Comparison of ENCODE assay signal across 8 cellular contexts in the genomic region with DNA sequence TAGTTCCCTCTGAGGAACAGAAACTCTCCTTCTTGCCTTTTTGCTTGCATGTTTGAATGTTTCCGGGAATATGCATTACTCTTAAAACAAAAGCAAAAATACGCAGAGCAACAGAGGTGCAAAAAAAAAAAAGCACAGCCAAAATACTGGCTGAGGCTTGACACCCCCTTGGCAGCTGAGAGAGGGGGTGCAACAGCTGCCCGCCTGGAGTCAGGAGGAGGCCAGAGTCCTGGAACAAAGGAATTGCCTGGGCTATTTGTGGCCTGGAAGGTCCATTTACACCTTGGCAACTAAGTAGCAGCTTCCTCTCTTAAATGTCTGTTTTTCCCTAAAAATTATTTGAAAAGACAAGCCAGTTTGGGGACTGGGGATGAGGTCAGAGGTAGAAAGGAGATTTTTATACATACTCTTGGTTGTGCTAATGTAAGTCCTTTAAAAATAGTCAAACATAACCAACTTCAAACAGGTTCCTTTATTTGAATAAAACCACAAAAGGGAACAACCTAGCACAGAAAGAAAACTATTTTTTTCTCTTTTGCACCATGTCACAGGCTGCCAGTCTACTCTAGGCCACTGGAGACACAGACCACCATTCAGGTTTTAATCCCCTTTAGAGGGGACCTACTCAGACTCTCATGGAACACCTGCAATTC. TPM values are rescaled to one million over a fixed set of nuclear protein-coding genes. Genes with fewer than 3 reads are reported as not detected.
DNase-seq lines count a peak whose midpoint lies in the region; ATAC-seq and TF ChIP-seq lines count a peak whose summit lies in the region.

No MANE protein-coding gene starts in this region.

- H3K27ac ChIP-seq in Karpas-422 (ENCODE audit: low read length) (peak overlapping the region; percentile 94), muscle layer of duodenum (ENCODE audit: low read length) (no peak overlapping the region)

- no peak overlapping the region for H3K27ac Mint-ChIP-seq in type B pancreatic cell

- peaks cover 98% of the 10 kb centered on the region for H3K4me1 ChIP-seq in Karpas-422 (ENCODE audit: low read length)
- peaks cover 0 to 62% of the 10 kb centered on the region in 2 donors for H3K4me1 ChIP-seq in muscle layer of duodenum (ENCODE audit: control insufficient read depth in 1 of 2, insufficient read depth in 2 of 2, low read length in 2 of 2)

- H3K9me3 ChIP-seq in Karpas-422 (ENCODE audit: low read length) (no peaks in the 10 kb centered on the region), muscle layer of duodenum (ENCODE audit: control insufficient read depth in 1 of 2, low read length in 2 of 2) (no peaks in the 10 kb centered on the region)

- H3K9me3 Mint-ChIP-seq in type B pancreatic cell: no peaks in the 10 kb centered on the region

- H3K9ac ChIP-seq in Karpas-422 (ENCODE audit: low read length): peak overlapping the region; percentile 45

- peak; percentile 72 for ATAC-seq in GM18505 (IDR thresholded peaks at IDR 0.05; ENCODE audit: unreplicated experiment)
- ATAC-seq in GM21619 (IDR thresholded peaks at IDR 0.05; ENCODE audit: unreplicated experiment): peak; percentile 66
- ATAC-seq in GM19452 (IDR thresholded peaks at IDR 0.05; ENCODE audit: unreplicated experiment): no peak
- no peak for ATAC-seq in left lobe of liver

- H3K27me3 ChIP-seq in Karpas-422 (ENCODE audit: low read length): peaks cover 18% of the 10 kb centered on the region; the same call in 1 of the 2 replicates
- no peaks in the 10 kb centered on the region for H3K27me3 ChIP-seq in muscle layer of duodenum (ENCODE audit: low read depth, low read length)

- no peaks in the 10 kb centered on the region for H3K9me2 ChIP-seq in Karpas-422 (replicated peaks; ENCODE audit: insufficient read depth, low read length)

- H3K36me3 Mint-ChIP-seq in type B pancreatic cell: peaks cover 3% of the 10 kb centered on the region

- no peak overlapping the region for H2AFZ ChIP-seq in Karpas-422 (ENCODE audit: low read length)

- H3K4me2 ChIP-seq in Karpas-422 (ENCODE audit: low read depth, low read length, poor library complexity, severe bottlenecking): peak overlapping the region; percentile 93

- H3K4me1 Mint-ChIP-seq in type B pancreatic cell (ENCODE audit: unreplicated experiment): peaks cover 47% of the 10 kb centered on the region

- peak; percentile 93 for DNase-seq in Karpas-422
- DNase-seq in type B pancreatic cell (ENCODE audit: extremely low spot score, unreplicated experiment): no peak
- no peak for DNase-seq in left lobe of liver (ENCODE audit: low spot score)
- no peak for DNase-seq in H4 (ENCODE audit: low spot score)

- no peak for TF ChIP-seq CTCF in type B pancreatic cell (conservative IDR thresholded peaks at IDR 0.05)

- H4K20me1 ChIP-seq in Karpas-422 (ENCODE audit: insufficient read depth, low read depth, low read length): peaks cover 86% of the 10 kb centered on the region

- peaks cover 61% of the 10 kb centered on the region for H3K79me2 ChIP-seq in Karpas-422 (ENCODE audit: low read length)

- peak overlapping the region; percentile 65 for H3K4me3 ChIP-seq in Karpas-422 (ENCODE audit: low read length)
- peak overlapping the region; percentile 2 to 25 for H3K4me3 ChIP-seq in muscle layer of duodenum (ENCODE audit: low read depth in 1 of 2, low read length in 2 of 2)

- H3K36me3 ChIP-seq in Karpas-422 (ENCODE audit: insufficient read depth, low read length) (no peaks in the 10 kb centered on the region; the same call in 1 of the 2 replicates), muscle layer of duodenum (ENCODE audit: control insufficient read depth in 1 of 2, insufficient read depth in 2 of 2, low read length in 2 of 2) (no peaks in the 10 kb centered on the region)

- TF ChIP-seq POLR2A in GM18505 (IDR thresholded peaks at IDR 0.05; ENCODE audit: borderline replicate concordance, extremely low read depth, insufficient read depth, insufficient read length): no peak

- no peak overlapping the region for H3K4me3 Mint-ChIP-seq in type B pancreatic cell

- H3K27me3 Mint-ChIP-seq in type B pancreatic cell: no peaks in the 10 kb centered on the region

RNA-seq across cellular contexts. Expression of gene USP7, which starts 19.5 kb away (rescaled TPM):
- total RNA-seq in Karpas-422 (2014; rRNA removed; shearing (Covaris generic); ENCODE audit: low replicate concordance): 38.6 and 42.5 TPM in 2 replicates
- total RNA-seq in type B pancreatic cell (ENCODE audit: low replicate concordance) (106 and 118 TPM in 2 replicates), left lobe of liver (44.3 TPM)
- 14.4 and 33.8 TPM in 2 replicates for total RNA-seq in H4 (2014; rRNA removed; shearing (Covaris generic))

Comparison
In these comparisons a context has a peak if more than half of its experiments do, and no peak if none do; other contexts are left out.
1. ATAC-seq: peak in GM18505 (single experiment) and GM21619 (single experiment); none in GM19452 (single experiment) and left lobe of liver (single experiment).